In the genomic region with DNA sequence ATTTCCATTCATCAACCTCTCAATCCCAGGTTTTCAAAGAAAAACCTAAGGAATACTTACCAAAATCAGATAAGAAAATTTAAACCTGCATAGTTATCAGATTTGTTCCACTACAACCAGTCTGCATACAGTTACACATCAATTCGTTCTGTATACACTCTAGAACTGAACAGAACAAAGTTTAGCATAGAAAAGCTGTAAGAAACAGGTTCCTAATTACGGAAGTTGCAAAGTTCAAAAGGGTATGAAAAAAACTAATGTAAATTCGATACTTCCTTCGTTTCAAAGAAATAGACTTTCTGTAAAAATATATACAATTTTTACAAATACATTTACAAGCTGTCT, we compare ENCODE assay signal across 9 cellular contexts. TPM values are rescaled to one million over a fixed set of nuclear protein-coding genes. Genes with fewer than 3 reads are reported as not detected.
DNase-seq lines count a peak whose midpoint lies in the region; ATAC-seq and TF ChIP-seq lines count a peak whose summit lies in the region.
"Had no signal": no experiment of that assay in that cellular context is flagged by ENCODE, and none has a peak within 500 bp of the region (broad histone marks: within the 10 kb centered on the region; RNA-seq: fewer than 3 reads in every experiment).

No MANE protein-coding gene starts in this region.

- H3K27ac Mint-ChIP-seq in progenitor cell of endocrine pancreas: peak overlapping the region; percentile 100

- intact Hi-C loops in esophagus squamous epithelium (cut with DNase I): no loop called here

- peak overlapping the region; percentile 95 for H3K4me3 Mint-ChIP-seq in progenitor cell of endocrine pancreas (ENCODE audit: low read depth)

- ATAC-seq in RWPE2 (ENCODE audit: low read depth) (no peak), HG02610 (IDR thresholded peaks at IDR 0.05; ENCODE audit: unreplicated experiment) (no peak)

- H3K27me3 ChIP-seq in DOHH2 (ENCODE audit: control insufficient read depth, low read length) (no peaks in the 10 kb centered on the region), RWPE2 (ENCODE audit: insufficient read depth, poor library complexity, severe bottlenecking) (no peaks in the 10 kb centered on the region), esophagus squamous epithelium (no peaks in the 10 kb centered on the region)

- no peaks in the 10 kb centered on the region for H3K9me2 ChIP-seq in DOHH2 (replicated peaks; ENCODE audit: control insufficient read depth, low read length)

- peaks cover 12% of the 10 kb centered on the region for H3F3A ChIP-seq in DOHH2 (ENCODE audit: control insufficient read depth, insufficient read depth)

- no peak for TF ChIP-seq CTCF in DOHH2 (IDR thresholded peaks at IDR 0.05; ENCODE audit: low read depth, low read length, poor library complexity, severe bottlenecking)
- no peak for TF ChIP-seq CTCF in RWPE2 (IDR thresholded peaks at IDR 0.05; ENCODE audit: poor library complexity, severe bottlenecking)
- no peak for TF ChIP-seq CTCF in esophagus squamous epithelium (IDR thresholded peaks at IDR 0.05)
- TF ChIP-seq CTCF in progenitor cell of endocrine pancreas (IDR thresholded peaks at IDR 0.05; ENCODE audit: unreplicated experiment): no peak

- peaks cover 77% of the 10 kb centered on the region for H3K36me3 ChIP-seq in DOHH2 (ENCODE audit: control insufficient read depth, low read length)
- H3K36me3 ChIP-seq in RWPE2 (ENCODE audit: low read depth): peaks cover 69% of the 10 kb centered on the region
- H3K36me3 ChIP-seq in esophagus squamous epithelium: peaks cover 9 to 66% (median 40%) of the 10 kb centered on the region in 3 donors

- H3K4me1 Mint-ChIP-seq in progenitor cell of endocrine pancreas (ENCODE audit: low read depth): peaks cover 37% of the 10 kb centered on the region

- H3K9me3 Mint-ChIP-seq in progenitor cell of endocrine pancreas (ENCODE audit: low read depth): no peaks in the 10 kb centered on the region

- peaks cover 53% of the 10 kb centered on the region for H3K36me3 Mint-ChIP-seq in progenitor cell of endocrine pancreas (ENCODE audit: insufficient read depth)

- peaks cover 81% of the 10 kb centered on the region for H3K79me2 ChIP-seq in DOHH2 (ENCODE audit: control insufficient read depth, low read length)

- 0 to 1% methylated on average over 4 of the region's 4 CpGs for WGBS in esophagus squamous epithelium, 2 donors

- DNase-seq in RWPE2 (ENCODE audit: low spot score) (no peak), esophagus squamous epithelium (lab: John Stamatoyannopoulos, UW) (no peak), progenitor cell of endocrine pancreas (ENCODE audit: low spot score, unreplicated experiment) (no peak), GDM1 (lab: John Stamatoyannopoulos, UW) (no peak), GM19238 (ENCODE audit: insufficient read length, low spot score) (no peak), NCI-H2196 (lab: John Stamatoyannopoulos, UW; ENCODE audit: unreplicated experiment) (no peak)
- DNase-seq: substantia nigra had no signal

- no peaks in the 10 kb centered on the region for H3K27me3 Mint-ChIP-seq in progenitor cell of endocrine pancreas

- H3K4me2 ChIP-seq in DOHH2 (ENCODE audit: low read length): peak overlapping the region; percentile 90

- peaks cover 45% of the 10 kb centered on the region for H4K20me1 ChIP-seq in DOHH2 (ENCODE audit: control insufficient read depth, insufficient read depth, low read depth, low read length)

- no peak for TF ChIP-seq POLR2A in esophagus squamous epithelium (IDR thresholded peaks at IDR 0.05)

- H3K4me1 ChIP-seq in DOHH2 (ENCODE audit: control insufficient read depth, low read length): peaks cover 65% of the 10 kb centered on the region
- H3K4me1 ChIP-seq in RWPE2 (ENCODE audit: insufficient read depth, poor library complexity, severe bottlenecking): peaks cover 44% of the 10 kb centered on the region
- H3K4me1 ChIP-seq in esophagus squamous epithelium: peaks cover 32 to 70% (median 45%) of the 10 kb centered on the region in 3 donors

- no peak overlapping the region for H3K27ac ChIP-seq in DOHH2 (ENCODE audit: low read depth, low read length)
- peak overlapping the region; percentile 100 for H3K27ac ChIP-seq in RWPE2 (ENCODE audit: poor library complexity, severe bottlenecking)
- peak overlapping the region; percentile 98 to 100 (median 99) for H3K27ac ChIP-seq in esophagus squamous epithelium

- H3K4me3 ChIP-seq in DOHH2 (ENCODE audit: low read length) (peak overlapping the region; percentile 87), RWPE2 (ENCODE audit: severe bottlenecking) (peak overlapping the region; percentile 73), esophagus squamous epithelium (peak overlapping the region; percentile 92 to 99 (median 96))

- H3K9me3 ChIP-seq in DOHH2 (ENCODE audit: control insufficient read depth, insufficient read depth, low read length) (no peaks in the 10 kb centered on the region), RWPE2 (ENCODE audit: severe bottlenecking) (no peaks in the 10 kb centered on the region), esophagus squamous epithelium (no peaks in the 10 kb centered on the region)

RNA-seq across cellular contexts. Expression of a gene that starts 3.1 kb away (rescaled TPM):
- 100 to 1,000 TPM; 167 to 256 (median 216) TPM for total RNA-seq in esophagus squamous epithelium
- 204 and 212 TPM in 2 replicates for total RNA-seq in progenitor cell of endocrine pancreas

RNA-seq across cellular contexts. Expression of a gene that starts 27.1 kb away (rescaled TPM):
- total RNA-seq in esophagus squamous epithelium (10 to 100 TPM; 30.6 to 76.8 (median 43.3) TPM), progenitor cell of endocrine pancreas (5.5 and 6.9 TPM in 2 replicates)

RNA-seq across cellular contexts. Expression of a gene that starts 53.1 kb away (rescaled TPM):
- total RNA-seq in esophagus squamous epithelium (100 to 1,000 TPM; 179 to 377 (median 344) TPM), progenitor cell of endocrine pancreas (164 and 169 TPM in 2 replicates)
